8 cellular contexts compared by ENCODE assay signal in the genomic region with DNA sequence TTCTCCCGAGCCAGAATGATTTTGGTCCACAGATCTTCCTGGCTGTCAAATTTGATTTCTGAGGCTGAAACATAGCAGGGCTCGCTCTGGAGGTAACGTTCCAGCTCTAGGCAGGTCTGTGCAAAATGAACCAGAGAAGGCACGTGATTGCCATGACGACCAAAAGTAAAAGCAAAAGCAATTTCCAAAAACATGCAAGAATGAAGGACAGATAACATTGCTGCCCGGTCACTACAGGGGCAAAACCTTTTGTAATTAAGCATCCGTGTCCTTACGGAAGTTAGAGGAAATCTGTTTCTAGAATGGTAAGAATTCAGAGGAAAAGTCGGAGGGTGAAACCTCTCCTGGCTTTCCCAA. TPM values are rescaled to one million over a fixed set of nuclear protein-coding genes. Genes with fewer than 3 reads are reported as not detected.
DNase-seq lines count a peak whose midpoint lies in the region; ATAC-seq and TF ChIP-seq lines count a peak whose summit lies in the region.

No MANE protein-coding gene starts in this region.

- peak overlapping the region; percentile 97 to 100 (median 99) for H3K9ac ChIP-seq in BLaER1 treated with 17β-estradiol and CSF1 and Interleukin-3, amounts not matched to agents 10 nM and 100 nM
- H3K9ac ChIP-seq in OCI-LY1 (ENCODE audit: low read length), result peak overlapping the region; percentile 99; the same call in 1 of the 2 replicates

- H3K9me2 ChIP-seq in OCI-LY1 (ENCODE audit: low read depth, low read length), result no peaks in the 10 kb centered on the region

- peak overlapping the region; percentile 97 to 100 (median 99) for H3K27ac Mint-ChIP-seq in naive B cell

- H3K4me1 ChIP-seq in BLaER1 treated with 17β-estradiol and CSF1 and Interleukin-3, amounts not matched to agents 10 nM and 100 nM, result peaks cover 39 to 61% (median 59%) of the 10 kb centered on the region in 10 experiments
- H3K4me1 ChIP-seq in OCI-LY1 (ENCODE audit: insufficient read depth, low read length, severe bottlenecking), result peaks cover 34% of the 10 kb centered on the region

- H3K36me3 ChIP-seq in BLaER1 treated with 17β-estradiol and CSF1 and Interleukin-3, amounts not matched to agents 10 nM and 100 nM, result peaks cover 51 to 78% (median 57%) of the 10 kb centered on the region in 11 experiments
- peaks cover 50% of the 10 kb centered on the region for H3K36me3 ChIP-seq in OCI-LY1 (ENCODE audit: insufficient read depth, low read length)
- H3K36me3 ChIP-seq in WERI-Rb-1, result peaks cover 47% of the 10 kb centered on the region

- H3K4me3 ChIP-seq in BLaER1 treated with 17β-estradiol and CSF1 and Interleukin-3, amounts not matched to agents 10 nM and 100 nM, result peak overlapping the region; percentile 87 to 99 (median 94)
- peak overlapping the region; percentile 100 for H3K4me3 ChIP-seq in OCI-LY1 (ENCODE audit: low read depth, low read length, poor library complexity, severe bottlenecking)
- no peak overlapping the region for H3K4me3 ChIP-seq in WERI-Rb-1 (ENCODE audit: low read depth, low read length)

- no peak for TF ChIP-seq CTCF in OCI-LY1 (IDR thresholded peaks at IDR 0.05; ENCODE audit: low read length)
- no peak for TF ChIP-seq CTCF in WERI-Rb-1 (IDR thresholded peaks at IDR 0.05; ENCODE audit: low read depth, low read length)

- no peaks in the 10 kb centered on the region for H3K9me3 ChIP-seq in BLaER1 treated with 17β-estradiol and CSF1 and Interleukin-3, amounts not matched to agents 10 nM and 100 nM (replicated peaks in 1 of 11)
- H3K9me3 ChIP-seq in OCI-LY1 (ENCODE audit: low read length) (no peaks in the 10 kb centered on the region), WERI-Rb-1 (ENCODE audit: severe bottlenecking) (no peaks in the 10 kb centered on the region)

- no peaks in the 10 kb centered on the region for H3K9me3 Mint-ChIP-seq in naive B cell

- ATAC-seq in naive B cell (ENCODE audit: low read depth in 2 of 2) (no peak), HG03469 (IDR thresholded peaks at IDR 0.05; ENCODE audit: unreplicated experiment) (no peak)

- H3F3A ChIP-seq in OCI-LY1 (ENCODE audit: insufficient read depth, low read length), result no peaks in the 10 kb centered on the region

- peaks cover 56 to 79% (median 77%) of the 10 kb centered on the region in 11 experiments for H4K20me1 ChIP-seq in BLaER1 treated with 17β-estradiol and CSF1 and Interleukin-3, amounts not matched to agents 10 nM and 100 nM
- H4K20me1 ChIP-seq in OCI-LY1 (ENCODE audit: insufficient read depth, low read length), result no peaks in the 10 kb centered on the region

- peak overlapping the region; percentile 97 to 100 (median 99) for H3K27ac ChIP-seq in BLaER1 treated with 17β-estradiol and CSF1 and Interleukin-3, amounts not matched to agents 10 nM and 100 nM
- H3K27ac ChIP-seq in OCI-LY1 (ENCODE audit: low read depth, low read length, poor library complexity, severe bottlenecking), result peak overlapping the region; percentile 85
- no peak overlapping the region for H3K27ac ChIP-seq in WERI-Rb-1

- H3K36me3 Mint-ChIP-seq in naive B cell, result peaks cover 35 to 39% of the 10 kb centered on the region in 2 donors

- peaks cover 53 to 62% (median 59%) of the 10 kb centered on the region in 3 donors for H3K4me1 Mint-ChIP-seq in naive B cell

- H3K27me3 Mint-ChIP-seq in naive B cell, result no peaks in the 10 kb centered on the region

- peak; percentile 53 for DNase-seq in cerebellar cortex (ENCODE audit: low spot score)
- DNase-seq in naive B cell, result peak; percentile 62
- DNase-seq in NCI-H1105 (lab: John Stamatoyannopoulos, UW), result no peak
- no peak for DNase-seq in WERI-Rb-1
- DNase-seq in COLO668 (lab: John Stamatoyannopoulos, UW; ENCODE audit: unreplicated experiment), result no peak

- no peak overlapping the region for H2AFZ ChIP-seq in OCI-LY1 (ENCODE audit: low read length)

- peak overlapping the region; percentile 84 to 99 (median 96) for H3K4me2 ChIP-seq in BLaER1 treated with 17β-estradiol and CSF1 and Interleukin-3, amounts not matched to agents 10 nM and 100 nM
- peak overlapping the region; percentile 95 for H3K4me2 ChIP-seq in OCI-LY1 (ENCODE audit: low read length)

- H3K27me3 ChIP-seq in BLaER1 treated with 17β-estradiol and CSF1 and Interleukin-3, amounts not matched to agents 10 nM and 100 nM, result no peaks in the 10 kb centered on the region
- no peaks in the 10 kb centered on the region for H3K27me3 ChIP-seq in OCI-LY1 (ENCODE audit: insufficient read depth, low read length)
- no peaks in the 10 kb centered on the region for H3K27me3 ChIP-seq in WERI-Rb-1 (ENCODE audit: insufficient read depth, low read depth, severe bottlenecking)

- peaks cover 30% of the 10 kb centered on the region for H3K79me2 ChIP-seq in OCI-LY1 (ENCODE audit: insufficient read depth, low read length)

- H3K4me3 Mint-ChIP-seq in naive B cell, result peak overlapping the region; percentile 95 to 99 (median 98)

RNA-seq across cellular contexts. Expression of gene KLF6, which starts 2.9 kb away (rescaled TPM):
- polyA plus RNA-seq in naive B cell (ENCODE audit: low read depth in 6 of 6), result 1,000 to 10,000 TPM in 1 of 6 donors, 100 to 1,000 TPM in 5; 316 to 1,111 (median 647) TPM

Comparison
In these comparisons a context has a peak if more than half of its experiments do, and no peak if none do; other contexts are left out.
1. DNase-seq: peak in cerebellar cortex (single experiment) and naive B cell (single experiment); none in NCI-H1105 (single experiment), WERI-Rb-1 (single experiment) and COLO668 (single experiment).